In genomic region chr1:212457740-212458338, GRCh38 we compare ENCODE assay signal across 8 cellular contexts. TPM values are rescaled to one million over a fixed set of nuclear protein-coding genes. Genes with fewer than 3 reads are reported as not detected.
DNase-seq lines count a peak whose midpoint lies in the region; ATAC-seq and TF ChIP-seq lines count a peak whose summit lies in the region.

No MANE protein-coding gene starts in this region.

- no peaks in the 10 kb centered on the region for H3K4me1 ChIP-seq in Peyer's patch

- DNase-seq in COLO829 (ENCODE audit: low spot score) (peak; percentile 62), HK-2 (ENCODE audit: unreplicated experiment) (peak; percentile 66), Peyer's patch (peak in 1 of 3 donors; percentile 80), iPS DF 19.7 (ENCODE audit: low read depth, low spot score) (peak; percentile 30)
- DNase-seq in activated effector memory CD4-positive, alpha-beta T cell treated with anti-CD3 and anti-CD28 coated beads, Interleukin-2, amount 50 U/mL, for 16 hours, result peak; percentile 78
- peak; percentile 51 to 69 for DNase-seq in stimulated activated CD4-positive, alpha-beta T cell treated with anti-CD3 and anti-CD28 coated beads, Interleukin-4, amount 100 ng/mL, for 48 hours (ENCODE audit: low read depth in 2 of 2)

- no peak overlapping the region for H3K4me3 ChIP-seq in Peyer's patch

- H3K36me3 ChIP-seq in Peyer's patch, result no peaks in the 10 kb centered on the region

- no peaks in the 10 kb centered on the region for H3K9me3 ChIP-seq in Peyer's patch

- no peaks in the 10 kb centered on the region for H3K27me3 ChIP-seq in Peyer's patch

- H3K27ac ChIP-seq in Peyer's patch, result no peak overlapping the region

- no peak for TF ChIP-seq POLR2A in Peyer's patch (IDR thresholded peaks at IDR 0.05)

- peak in 5 of 6 experiments; percentile 26 to 60 (median 56) for TF ChIP-seq CTCF in Peyer's patch (IDR thresholded peaks at IDR 0.05)

- no peak for ATAC-seq in HG02798 (IDR thresholded peaks at IDR 0.05; ENCODE audit: poor library complexity, unreplicated experiment)
- ATAC-seq in GM18873 (IDR thresholded peaks at IDR 0.05; ENCODE audit: low FRiP score, unreplicated experiment), result no peak

RNA-seq across cellular contexts. Expression of gene NENF, which starts 25.1 kb away (rescaled TPM):
- 10 to 100 TPM; 28.2 to 61.9 (median 34.2) TPM for total RNA-seq in Peyer's patch

RNA-seq across cellular contexts. Expression of gene PACC1, which starts 43.2 kb away (rescaled TPM):
- total RNA-seq in Peyer's patch, result 1 to 10 TPM; 1.6 to 7.4 (median 3.0) TPM
